ENCODE assay signal across 23 cellular contexts in genomic region chr12:65324056-65324455, GRCh38. TPM values are rescaled to one million over a fixed set of nuclear protein-coding genes. Genes with fewer than 3 reads are reported as not detected.
A peak's percentile ranks its signal among the peaks of the same experiment; 100 is the strongest.
DNase-seq lines count a peak whose midpoint lies in the region; ATAC-seq, FAIRE-seq and TF ChIP-seq lines count a peak whose summit lies in the region.
"Had no signal": no experiment of that assay in that cellular context is flagged by ENCODE, and none has a peak within 500 bp of the region (broad histone marks: within the 10 kb centered on the region; RNA-seq: fewer than 3 reads in every experiment).

No MANE protein-coding gene starts in this region.

- peaks cover 7% of the 10 kb centered on the region for H3K4me1 ChIP-seq in astrocyte (ENCODE audit: insufficient read depth, low read length)

- H3K4me3 Mint-ChIP-seq in astrocyte (ENCODE audit: unreplicated experiment) = no peak overlapping the region
- H3K4me3 Mint-ChIP-seq in nephron progenitor cell = no peak overlapping the region
- H3K4me3 Mint-ChIP-seq: CD8-positive, alpha-beta T cell had no signal

- H3K4me1 Mint-ChIP-seq in astrocyte (ENCODE audit: low read depth, unreplicated experiment) (peaks cover 10% of the 10 kb centered on the region), nephron progenitor cell (peaks cover 52% of the 10 kb centered on the region)

- H3K4me3 ChIP-seq in astrocyte (ENCODE audit: insufficient read depth, low read depth, low read length) = no peak overlapping the region
- no peak overlapping the region for H3K4me3 ChIP-seq in brain microvascular endothelial cell (ENCODE audit: low read depth, low read length)
- H3K4me3 ChIP-seq: SJCRH30 had no signal

- H3K36me3 ChIP-seq in astrocyte (ENCODE audit: insufficient read depth, low read length) (no peaks in the 10 kb centered on the region), brain microvascular endothelial cell (replicated peaks) (no peaks in the 10 kb centered on the region)
- H3K36me3 ChIP-seq: SJCRH30 had no signal

- H4K20me1 ChIP-seq in astrocyte (ENCODE audit: insufficient read depth, low read length) = no peaks in the 10 kb centered on the region

- H3K36me3 Mint-ChIP-seq in astrocyte (ENCODE audit: low read depth, unreplicated experiment) (peaks cover 9% of the 10 kb centered on the region), nephron progenitor cell (ENCODE audit: low read depth) (no peaks in the 10 kb centered on the region)
- H3K36me3 Mint-ChIP-seq: CD8-positive, alpha-beta T cell had no signal

- H3K27me3 ChIP-seq in astrocyte (ENCODE audit: insufficient read depth, low read length) (no peaks in the 10 kb centered on the region), brain microvascular endothelial cell (replicated peaks) (no peaks in the 10 kb centered on the region)
- H3K27me3 ChIP-seq: SJCRH30 had no signal

- no peak overlapping the region for H3K9ac ChIP-seq in astrocyte (ENCODE audit: low read length)

- FAIRE-seq in G401.6 (lab: Jason Lieb, UNC) (peak; percentile 100), astrocyte (lab: Jason Lieb, UNC) (peak; percentile 65)
- FAIRE-seq: D721Med, GM12891, RCC 7860 had no signal

- in situ Hi-C loops in brain microvascular endothelial cell (cut with HindIII; ENCODE audit: low pct_ligation_motif_present, low sequenced_read_pairs) = no loop called here

- H2AFZ ChIP-seq in astrocyte (ENCODE audit: low read depth, low read length) = no peak overlapping the region

- TF ChIP-seq CTCF in astrocyte (IDR thresholded peaks at IDR 0.05; ENCODE audit: insufficient read depth, low read depth, low read length) (no peak), nephron progenitor cell (IDR thresholded peaks at IDR 0.05) (no peak), brain microvascular endothelial cell (IDR thresholded peaks at IDR 0.05; ENCODE audit: low read depth, low read length, missing control alignments) (no peak)

- H3K79me2 ChIP-seq in astrocyte (ENCODE audit: insufficient read depth, low read length) = no peaks in the 10 kb centered on the region

- H3K27ac ChIP-seq in astrocyte (ENCODE audit: low read depth, low read length) = no peak overlapping the region
- no peak overlapping the region for H3K27ac ChIP-seq in brain microvascular endothelial cell
- H3K27ac ChIP-seq: SJCRH30 had no signal

- H3K27ac Mint-ChIP-seq in astrocyte (ENCODE audit: unreplicated experiment) (no peak overlapping the region), nephron progenitor cell (peak overlapping the region; percentile 23)
- H3K27ac Mint-ChIP-seq: CD8-positive, alpha-beta T cell had no signal

- ATAC-seq in GM21619 (IDR thresholded peaks at IDR 0.05; ENCODE audit: unreplicated experiment) = no peak
- ATAC-seq: CD8-positive, alpha-beta T cell; HCT116 had no signal

- H3K9me3 Mint-ChIP-seq in astrocyte (ENCODE audit: unreplicated experiment) (no peaks in the 10 kb centered on the region), nephron progenitor cell (no peaks in the 10 kb centered on the region)
- H3K9me3 Mint-ChIP-seq: CD8-positive, alpha-beta T cell had no signal

- H3K9me3 ChIP-seq in astrocyte (ENCODE audit: insufficient read depth, low read depth, low read length) = no peaks in the 10 kb centered on the region
- H3K9me3 ChIP-seq: SJCRH30 had no signal

- H3K4me2 ChIP-seq in astrocyte (ENCODE audit: low read length) = no peak overlapping the region

- H3K27me3 Mint-ChIP-seq in astrocyte (ENCODE audit: low read depth, unreplicated experiment) = no peaks in the 10 kb centered on the region
- H3K27me3 Mint-ChIP-seq in nephron progenitor cell (ENCODE audit: low read depth, poor library complexity) = peaks cover 2% of the 10 kb centered on the region

- DNase-seq in astrocyte (ENCODE audit: low read depth) (peak; percentile 26), fibroblast of peridontal ligament (ENCODE audit: extremely low read depth) (peak; percentile 75), nephron progenitor cell (no peak), brain microvascular endothelial cell (no peak), AG20443 (ENCODE audit: low spot score) (no peak), D341Med (ENCODE audit: low spot score) (no peak)
- DNase-seq: AML-193; C1 segment of cervical spinal cord; CD8-positive, alpha-beta T cell; GOT3; Kasumi-1; NCI-H1417 treated with DMSO at 0.1 percent for 48 hours; NCI-H187; NCI-H446; NCI-H526 treated with DMSO at 0.1 percent for 48 hours; OCI-M1; SJCRH30 had no signal

RNA-seq across cellular contexts. Expression of gene MSRB3, which starts 45.6 kb away (rescaled TPM):
- 73.0 and 79.0 TPM in 2 replicates for total RNA-seq in astrocyte
- total RNA-seq: CD8-positive, alpha-beta T cell had no signal

Comparison
In these comparisons a context has a peak if more than half of its experiments do, and no peak if none do; other contexts are left out.
1. DNase-seq: peak in astrocyte (single experiment) and fibroblast of peridontal ligament (single experiment); none in nephron progenitor cell (single experiment), brain microvascular endothelial cell (single experiment), AG20443 (single experiment) and D341Med (single experiment).